In genomic region chr6:53335224-53335994, GRCh38 we compare ENCODE assay signal across 8 cellular contexts.
A peak's percentile ranks its signal among the peaks of the same experiment; 100 is the strongest.
DNase-seq lines count a peak whose midpoint lies in the region; ATAC-seq lines count a peak whose summit lies in the region.

No MANE protein-coding gene starts in this region.

- ATAC-seq in GM18873 (IDR thresholded peaks at IDR 0.05; ENCODE audit: low FRiP score, unreplicated experiment) (peak; percentile 84), HG02970 (IDR thresholded peaks at IDR 0.05; ENCODE audit: low FRiP score, unreplicated experiment) (peak; percentile 86)

- peak; percentile 15 to 88 (median 56) for DNase-seq in T-helper 2 cell
- peak; percentile 83 for DNase-seq in central memory CD4-positive, alpha-beta T cell
- peak; percentile 43 to 46 for DNase-seq in stimulated activated CD4-positive, alpha-beta T cell treated with anti-CD3 and anti-CD28 coated beads, Interleukin-15, amount 100 ng/mL, for 48 hours (ENCODE audit: low read depth in 2 of 2)
- DNase-seq in NCI-H1105 (lab: John Stamatoyannopoulos, UW): no peak
- no peak for DNase-seq in middle frontal gyrus (ENCODE audit: extremely low spot score, low spot score)
- no peak for DNase-seq in SIG-M5 (lab: John Stamatoyannopoulos, UW)

Comparison
In these comparisons a context has a peak if more than half of its experiments do, and no peak if none do; other contexts are left out.
1. DNase-seq: peak in T-helper 2 cell (5 of 5), central memory CD4-positive, alpha-beta T cell (single experiment) and stimulated activated CD4-positive, alpha-beta T cell treated with anti-CD3 and anti-CD28 coated beads, Interleukin-15, amount 100 ng/mL, for 48 hours (2 of 2); none in NCI-H1105 (single experiment), middle frontal gyrus (single experiment) and SIG-M5 (single experiment).